ENCODE assay signal across 23 cellular contexts in the genomic region with DNA sequence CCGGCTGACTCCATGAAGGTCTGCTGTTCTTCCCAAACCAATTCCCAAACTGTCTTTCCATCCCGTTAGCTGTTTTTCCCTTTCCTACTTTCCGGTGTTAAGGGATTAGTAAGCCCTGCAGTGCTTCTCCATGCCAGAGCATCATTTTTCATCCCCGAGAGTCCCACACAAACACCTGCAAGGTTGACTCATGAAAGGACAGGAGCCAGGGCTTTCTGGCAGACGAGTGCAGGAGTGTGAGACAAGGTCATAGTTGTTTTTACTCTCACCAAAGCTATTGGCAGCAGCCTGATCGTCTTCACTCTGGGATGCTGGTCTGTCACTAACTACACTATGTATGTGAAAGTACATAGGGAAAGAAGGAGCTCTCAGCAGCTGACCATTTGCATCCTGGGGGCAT. TPM values are rescaled to one million over a fixed set of nuclear protein-coding genes. Genes with fewer than 3 reads are reported as not detected.
"Had no signal": no experiment of that assay in that cellular context is flagged by ENCODE, and none has a peak within 500 bp of the region (broad histone marks: within the 10 kb centered on the region; RNA-seq: fewer than 3 reads in every experiment).

No MANE protein-coding gene starts in this region.

- H3K4me1 ChIP-seq: left ventricle myocardium inferior, lower lobe of right lung, right atrium auricular region had no signal

- H3K36me3 Mint-ChIP-seq: naive thymus-derived CD4-positive, alpha-beta T cell had no signal

- H3K4me3 Mint-ChIP-seq: naive thymus-derived CD4-positive, alpha-beta T cell; nephron progenitor cell had no signal

- DNase-seq: cortex of kidney; effector memory CD4-positive, alpha-beta T cell; foreskin fibroblast; head of caudate nucleus; kidney; left cardiac atrium; left ventricle myocardium inferior; lower lobe of right lung; mesenchymal stem cell; naive thymus-derived CD4-positive, alpha-beta T cell; nephron progenitor cell; small intestine; stimulated activated CD4-positive, alpha-beta T cell treated with anti-CD3 and anti-CD28 coated beads, Interleukin-12 subunit alpha, Interleukin-12 subunit beta, amount 100 ng/mL, for 4 hours; stimulated activated naive CD4-positive, alpha-beta T cell; trophoblast cell had no signal

- H3K4me2 ChIP-seq: hepatocyte had no signal

- H3K27ac Mint-ChIP-seq: naive thymus-derived CD4-positive, alpha-beta T cell; nephron progenitor cell had no signal

- H3K4me1 Mint-ChIP-seq: naive thymus-derived CD4-positive, alpha-beta T cell had no signal

- H3K4me3 ChIP-seq: hepatocyte, left ventricle myocardium inferior, lower lobe of right lung, right atrium auricular region had no signal

- H3K9me3 ChIP-seq: left ventricle myocardium inferior, lower lobe of right lung, neutrophil, right atrium auricular region had no signal

- H3K27ac ChIP-seq: hepatocyte, left ventricle myocardium inferior, lower lobe of right lung, neutrophil, right atrium auricular region had no signal

- H3K27me3 ChIP-seq: hepatocyte, neutrophil, right atrium auricular region had no signal

- H3K9me3 Mint-ChIP-seq: nephron progenitor cell had no signal

- H3K79me2 ChIP-seq: hepatocyte had no signal

- H2AFZ ChIP-seq: hepatocyte had no signal

RNA-seq across cellular contexts. Expression of a gene that starts 10.2 kb away (rescaled TPM):
- total RNA-seq: esophagus mucosa; fibroblast of lung; hepatocyte; kidney; left cardiac atrium; left ventricle myocardium inferior; lower lobe of right lung; mononuclear cell; naive thymus-derived CD4-positive, alpha-beta T cell; osteoblast; right atrium auricular region; urinary bladder had no signal

RNA-seq across cellular contexts. Expression of a gene that starts 51.5 kb away (rescaled TPM):
- total RNA-seq: esophagus mucosa; mononuclear cell; naive thymus-derived CD4-positive, alpha-beta T cell; right atrium auricular region had no signal
